9 cellular contexts compared by ENCODE assay signal in genomic region chrX:37437160-37437559, GRCh38.
"Had no signal": no experiment of that assay in that cellular context is flagged by ENCODE, and none has a peak within 500 bp of the region (broad histone marks: within the 10 kb centered on the region; RNA-seq: fewer than 3 reads in every experiment).

No MANE protein-coding gene starts in this region.

- H3K9me3 ChIP-seq: HAP-1 had no signal

- H3K4me3 Mint-ChIP-seq: HFFc6 had no signal

- H3K4me3 ChIP-seq: GM23248, HAP-1, K562 had no signal

- H3K9me3 Mint-ChIP-seq: HFFc6 had no signal

- H2AFZ ChIP-seq: GM23248 had no signal

- H3K9ac ChIP-seq: GM23248 had no signal

- DNase-seq: GM23248, GOT3, H7, HFFc6, IMR-90 had no signal

- H3K27ac ChIP-seq: GM23248, HL-60 had no signal

- FAIRE-seq: K562 had no signal

- ATAC-seq: HCT116, K562 had no signal

- H3K4me1 ChIP-seq: HAP-1 had no signal

- H3K27ac Mint-ChIP-seq: HFFc6 had no signal
